Comparison of ENCODE assay signal across 7 cellular contexts in the genomic region with DNA sequence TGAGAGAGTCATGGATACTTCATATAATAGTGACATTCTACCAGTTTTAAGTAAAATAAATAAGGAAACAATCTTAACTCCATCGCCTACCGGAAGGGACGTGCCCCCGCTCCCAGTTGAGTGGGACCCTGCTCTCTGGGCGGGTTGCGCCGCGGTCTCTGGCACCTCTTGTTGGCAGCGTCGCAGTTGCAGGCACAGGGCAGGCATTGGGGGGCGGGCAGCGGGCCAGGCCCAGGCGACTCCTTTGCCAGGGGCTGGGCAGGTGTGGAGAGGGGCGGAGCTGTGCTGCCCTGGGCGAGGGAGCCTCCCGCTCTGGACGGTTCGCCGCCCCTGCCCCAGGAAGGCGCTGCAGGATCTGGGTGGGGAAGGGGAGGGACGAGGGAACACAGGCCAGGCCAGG.
A peak's percentile ranks its signal among the peaks of the same experiment; 100 is the strongest.
DNase-seq lines count a peak whose midpoint lies in the region; ATAC-seq, FAIRE-seq and TF ChIP-seq lines count a peak whose summit lies in the region.
"Not testable (repeated sequence)": the region's sequence is repeated elsewhere in the genome, so short reads cannot be mapped to it uniquely, and the experiment has no call there.

No MANE protein-coding gene starts in this region.

- ATAC-seq in Right ventricle myocardium superior (ENCODE audit: poor library complexity), result not testable (repeated sequence)
- ATAC-seq in lower lobe of right lung (peak in 1 of 2 donors; percentile 35), aorta (ENCODE audit: low FRiP score) (peak; percentile 44)
- peak; percentile 34 for ATAC-seq in stimulated activated memory B cell treated with anti-CD40 and anti-IgM and Interleukin-4, amounts not matched to agents 10 μg/mL and 1 μg/mL and 100 μg/mL, for 72 hours

- intact Hi-C loops in Right ventricle myocardium superior (cut with DNase I); kidney (cut with DNase I); lower lobe of right lung (cut with DNase I); aorta (cut with DNase I): not testable (repeated sequence)

- not testable (repeated sequence) for H3K27ac ChIP-seq in endodermal cell (ENCODE audit: low read depth, low read length); kidney (ENCODE audit: low read depth in 2 of 2, low read length in 2 of 2); lower lobe of right lung; aorta (ENCODE audit: low read depth in 1 of 2, low read length in 2 of 2)

- not testable (repeated sequence) for H3K27me3 ChIP-seq in endodermal cell (ENCODE audit: control insufficient read depth, insufficient read depth, low read length, poor library complexity, severe bottlenecking); lower lobe of right lung (ENCODE audit: low read depth); aorta (ENCODE audit: control insufficient read depth in 1 of 2, insufficient read depth in 2 of 2, low read length in 1 of 2)

- not testable (repeated sequence) for FAIRE-seq in kidney (lab: Jason Lieb, UNC)

- not testable (repeated sequence) for H3K4me3 Mint-ChIP-seq in endodermal cell; stimulated activated memory B cell treated with anti-CD40 and anti-IgM and Interleukin-4, amounts not matched to agents 10 μg/mL and 1 μg/mL and 100 μg/mL, for 72 hours

- not testable (repeated sequence) for H3K4me1 ChIP-seq in endodermal cell (ENCODE audit: control insufficient read depth, insufficient read depth, low read length); kidney (ENCODE audit: control insufficient read depth in 1 of 2, insufficient read depth in 1 of 2, low read depth in 1 of 2, low read length in 2 of 2); lower lobe of right lung; aorta (ENCODE audit: control insufficient read depth in 1 of 2, insufficient read depth in 2 of 2, low read length in 2 of 2)

- not testable (repeated sequence) for H3K36me3 Mint-ChIP-seq in endodermal cell (ENCODE audit: low read depth); stimulated activated memory B cell treated with anti-CD40 and anti-IgM and Interleukin-4, amounts not matched to agents 10 μg/mL and 1 μg/mL and 100 μg/mL, for 72 hours

- DNase-seq in Daoy (ENCODE audit: low read depth) (peak; percentile 27), endodermal cell (peak; percentile 32), Right ventricle myocardium superior (peak; percentile 42), kidney (peak; percentile 78), lower lobe of right lung (peak; percentile 44), aorta (peak in 1 of 2 donors; percentile 77)

- not testable (repeated sequence) for H3K27me3 Mint-ChIP-seq in endodermal cell (ENCODE audit: insufficient read depth); stimulated activated memory B cell treated with anti-CD40 and anti-IgM and Interleukin-4, amounts not matched to agents 10 μg/mL and 1 μg/mL and 100 μg/mL, for 72 hours

- not testable (repeated sequence) for H3K4me3 ChIP-seq in endodermal cell (ENCODE audit: low read length); kidney (ENCODE audit: low read length in 2 of 2); lower lobe of right lung; aorta (ENCODE audit: low read length in 2 of 2)

- not testable (repeated sequence) for H3K9ac ChIP-seq in endodermal cell (ENCODE audit: extremely low read depth, low read length, poor library complexity, severe bottlenecking); kidney (ENCODE audit: low read length in 2 of 2)

- 90% methylated on average over 14 of the region's 21 CpGs; no CpG with 5 or more reads in 1 of the 2 experiments for WGBS in endodermal cell (ENCODE audit: insufficient coverage in 1 of 2, insufficient read length in 1 of 2), 2 experiments
- WGBS in aorta, 2 donors, result 56 to 65% methylated on average over 21 of the region's 21 CpGs

- H3K27ac Mint-ChIP-seq in endodermal cell; stimulated activated memory B cell treated with anti-CD40 and anti-IgM and Interleukin-4, amounts not matched to agents 10 μg/mL and 1 μg/mL and 100 μg/mL, for 72 hours: not testable (repeated sequence)

- H3K36me3 ChIP-seq in endodermal cell (ENCODE audit: control insufficient read depth, insufficient read depth, low read length); kidney (ENCODE audit: control insufficient read depth in 1 of 2, insufficient read depth in 2 of 2, low read length in 2 of 2); lower lobe of right lung; aorta (ENCODE audit: control insufficient read depth in 1 of 2, insufficient read depth in 2 of 2, low read length in 1 of 2): not testable (repeated sequence)

- H3K4me1 Mint-ChIP-seq in endodermal cell; stimulated activated memory B cell treated with anti-CD40 and anti-IgM and Interleukin-4, amounts not matched to agents 10 μg/mL and 1 μg/mL and 100 μg/mL, for 72 hours: not testable (repeated sequence)

- not testable (repeated sequence) for TF ChIP-seq CTCF in endodermal cell (conservative IDR thresholded peaks at IDR 0.05); kidney (IDR thresholded peaks at IDR 0.05; ENCODE audit: borderline replicate concordance, extremely low read depth, insufficient read depth); lower lobe of right lung (IDR thresholded peaks at IDR 0.05)

- H3K9me3 Mint-ChIP-seq in endodermal cell, result peaks cover 51% of the 10 kb centered on the region
- H3K9me3 Mint-ChIP-seq in stimulated activated memory B cell treated with anti-CD40 and anti-IgM and Interleukin-4, amounts not matched to agents 10 μg/mL and 1 μg/mL and 100 μg/mL, for 72 hours, result not testable (repeated sequence)

- H3K9me3 ChIP-seq in endodermal cell (ENCODE audit: control insufficient read depth, low read length), result peaks cover 12% of the 10 kb centered on the region
- not testable (repeated sequence) for H3K9me3 ChIP-seq in kidney (ENCODE audit: control insufficient read depth in 1 of 2, low read length in 2 of 2); lower lobe of right lung; aorta (ENCODE audit: control insufficient read depth, low read length)
